In the genomic region with DNA sequence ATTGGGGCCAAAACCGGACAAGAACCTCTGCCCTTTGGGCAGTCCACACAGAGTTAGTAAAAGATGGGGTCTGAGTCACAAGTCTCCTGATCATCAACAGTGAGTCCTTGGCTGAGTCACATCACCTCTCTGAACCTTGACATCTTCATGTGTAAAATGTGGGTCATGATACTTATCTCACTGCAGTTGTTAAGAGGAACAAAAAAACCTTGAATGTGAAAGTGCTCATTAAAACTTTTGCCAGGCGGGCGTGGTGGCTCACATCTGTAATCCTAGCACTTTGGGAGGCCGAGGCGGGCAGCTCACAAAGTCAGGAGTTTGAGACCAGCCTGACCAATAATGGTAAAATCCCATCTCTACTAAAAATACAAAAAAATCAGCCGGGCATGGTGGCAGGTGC, we compare ENCODE assay signal across 11 cellular contexts. TPM values are rescaled to one million over a fixed set of nuclear protein-coding genes. Genes with fewer than 3 reads are reported as not detected.
DNase-seq lines count a peak whose midpoint lies in the region; ATAC-seq and TF ChIP-seq lines count a peak whose summit lies in the region.
"Had no signal": no experiment of that assay in that cellular context is flagged by ENCODE, and none has a peak within 500 bp of the region (broad histone marks: within the 10 kb centered on the region; RNA-seq: fewer than 3 reads in every experiment).

No MANE protein-coding gene starts in this region.

- H3K27me3 Mint-ChIP-seq in MCF 10A (ENCODE audit: insufficient read depth, unreplicated experiment), result no peaks in the 10 kb centered on the region
- H3K27me3 Mint-ChIP-seq: CD4-positive, alpha-beta T cell had no signal

- no peak overlapping the region for H3K4me3 Mint-ChIP-seq in MCF 10A (ENCODE audit: unreplicated experiment)
- H3K4me3 Mint-ChIP-seq: CD4-positive, alpha-beta T cell had no signal

- CTCF ChIA-PET in MCF 10A (lab: Yijun Ruan, JAX), result interaction anchor here (0.9 kb wide), 1 partner anchor 11 kb away, joined by 3 read pairs; no protein-coding TSS in a partner anchor

- intact Hi-C loops in MCF 10A (cut with micrococcal nuclease) (loop anchor here (2.0 kb wide), 1 partner anchor 14 kb away; no protein-coding TSS in a partner anchor), breast epithelium (cut with DNase I; ENCODE audit: low total_unique reads) (no loop called here), transverse colon (cut with DNase I; ENCODE audit: low total_unique reads) (no loop called here)

- H3K9me3 ChIP-seq in breast epithelium (no peaks in the 10 kb centered on the region), transverse colon (no peaks in the 10 kb centered on the region)
- H3K9me3 ChIP-seq: heart left ventricle had no signal

- ATAC-seq in GM18519 (IDR thresholded peaks at IDR 0.05; ENCODE audit: low FRiP score, unreplicated experiment), result no peak
- ATAC-seq in HG02885 (IDR thresholded peaks at IDR 0.05; ENCODE audit: poor library complexity, unreplicated experiment), result no peak
- ATAC-seq: heart left ventricle had no signal

- H3K27me3 ChIP-seq in breast epithelium (no peaks in the 10 kb centered on the region), transverse colon (no peaks in the 10 kb centered on the region)
- H3K27me3 ChIP-seq: heart left ventricle had no signal

- POLR2A ChIA-PET in MCF 10A (lab: Yijun Ruan, JAX), result interaction anchor here (0.9 to 6.2 kb wide), 6 partner anchors 11 to 21 kb away, joined by 3 to 74 read pairs (median 6); partner anchors contain the start of genes S100A14 and S100A16

- H3K27ac ChIP-seq in breast epithelium (no peak overlapping the region), transverse colon (no peak overlapping the region)
- H3K27ac ChIP-seq: heart left ventricle, parathyroid adenoma had no signal

- H3K36me3 ChIP-seq in breast epithelium, result no peaks in the 10 kb centered on the region
- no peaks in the 10 kb centered on the region for H3K36me3 ChIP-seq in transverse colon

- no peaks in the 10 kb centered on the region for H3K9me3 Mint-ChIP-seq in MCF 10A (ENCODE audit: unreplicated experiment)
- H3K9me3 Mint-ChIP-seq: CD4-positive, alpha-beta T cell had no signal

- peak; percentile 68 for DNase-seq in MCF 10A (ENCODE audit: unreplicated experiment)
- no peak for DNase-seq in breast epithelium (ENCODE audit: low spot score in 2 of 2)
- peak; percentile 59 for DNase-seq in dermis blood vessel endothelial cell
- peak; percentile 22 for DNase-seq in transverse colon
- DNase-seq: activated naive CD4-positive, alpha-beta T cell treated with Interleukin-2 at 50 U/mL for 16 hours; CD4-positive, alpha-beta T cell; heart left ventricle; NCI-H1092 treated with DMSO at 0.1 percent for 48 hours had no signal

- no peak for TF ChIP-seq EP300 in transverse colon (IDR thresholded peaks at IDR 0.05; ENCODE audit: low read depth)

- no peak for TF ChIP-seq CTCF in MCF 10A (IDR thresholded peaks at IDR 0.05; ENCODE audit: unreplicated experiment)
- TF ChIP-seq CTCF in breast epithelium (IDR thresholded peaks at IDR 0.05), result no peak
- no peak for TF ChIP-seq CTCF in transverse colon (IDR thresholded peaks at IDR 0.05)

- H3K36me3 Mint-ChIP-seq in MCF 10A (ENCODE audit: insufficient read depth, unreplicated experiment), result peaks cover 33% of the 10 kb centered on the region

- no peaks in the 10 kb centered on the region for H3K4me1 ChIP-seq in breast epithelium
- H3K4me1 ChIP-seq in transverse colon, result peaks cover 0 to 3% (median 0%) of the 10 kb centered on the region in 4 donors
- H3K4me1 ChIP-seq: parathyroid adenoma had no signal

- H3K27ac Mint-ChIP-seq in MCF 10A (ENCODE audit: low read depth, unreplicated experiment), result peak overlapping the region; percentile 14
- H3K27ac Mint-ChIP-seq: CD4-positive, alpha-beta T cell had no signal

- no peak for TF ChIP-seq POLR2A in breast epithelium (IDR thresholded peaks at IDR 0.05)
- TF ChIP-seq POLR2A in transverse colon (IDR thresholded peaks at IDR 0.05), result no peak

- 69% methylated on average over 6 of the region's 6 CpGs; no CpG with 5 or more reads in 1 of the 2 donors for WGBS in transverse colon (ENCODE audit: low coverage in 1 of 2), 2 donors

- H3K4me3 ChIP-seq in breast epithelium (no peak overlapping the region), transverse colon (no peak overlapping the region)
- H3K4me3 ChIP-seq: heart left ventricle had no signal

- peaks cover 12% of the 10 kb centered on the region for H3K4me1 Mint-ChIP-seq in MCF 10A (ENCODE audit: insufficient read depth, unreplicated experiment)

- in situ Hi-C loops in transverse colon (cut with MboI; ENCODE audit: low pct_ligation_motif_present in 1 of 4, low pct_unique_long_range_greater_than_20kb in 1 of 4, low sequenced_read_pairs in 3 of 4), result loop anchor here in 1 of 4 donors (25.0 kb wide), 1 partner anchor 235 kb away; the partner anchor contains the start of gene S100A9

- BruUV-seq in MCF 10A (replicated peaks; lab: Mats Ljungman, UMichigan), result no TSS peak

RNA-seq across cellular contexts. Expression of gene S100A16, which starts 15.7 kb away (rescaled TPM):
- total RNA-seq in MCF 10A (2022), result 1,014 and 1,213 TPM in 2 replicates
- total RNA-seq in breast epithelium, result 100 to 1,000 TPM in 2 of 3 donors, 10 to 100 TPM in 1; 52.0 to 154 (median 102) TPM
- 581 and 601 TPM in 2 replicates for total RNA-seq in dermis blood vessel endothelial cell
- 100 to 1,000 TPM; 181 to 223 (median 196) TPM for total RNA-seq in transverse colon
- total RNA-seq: CD4-positive, alpha-beta T cell had no signal

RNA-seq across cellular contexts. Expression of gene S100A14, which starts 18.9 kb away (rescaled TPM):
- total RNA-seq in MCF 10A (2022) (264 and 332 TPM in 2 replicates), breast epithelium (10 to 100 TPM in 2 of 3 donors, not detected in 1; 70.1 to 99.2 TPM), dermis blood vessel endothelial cell (0.42 and 0.68 TPM in 2 replicates), transverse colon (100 to 1,000 TPM; 134 to 514 (median 437) TPM)
- total RNA-seq: CD4-positive, alpha-beta T cell had no signal

RNA-seq across cellular contexts. Expression of gene S100A13, which starts 30.1 kb away (rescaled TPM):
- 210 and 236 TPM in 2 replicates for total RNA-seq in MCF 10A (2022)
- total RNA-seq in breast epithelium, result 100 to 1,000 TPM; 163 to 221 (median 198) TPM
- total RNA-seq in dermis blood vessel endothelial cell, result 39.0 and 91.7 TPM in 2 replicates
- 10 to 100 TPM; 33.8 to 67.8 (median 45.5) TPM for total RNA-seq in transverse colon

RNA-seq across cellular contexts. Expression of gene S100A1, which starts 31.0 kb away (rescaled TPM):
- total RNA-seq in MCF 10A (2022) (0.74 TPM in 1 of 2 replicates, not detected in the other), breast epithelium (10 to 100 TPM in 2 of 3 donors, 1 to 10 TPM in 1; 6.1 to 40.0 (median 28.5) TPM), dermis blood vessel endothelial cell (not detected in 2 replicates), transverse colon (1 to 10 TPM in 2 of 4 donors, not detected in 2; 3.7 to 4.4 TPM)
- total RNA-seq: CD4-positive, alpha-beta T cell had no signal

RNA-seq across cellular contexts. Expression of gene S100A2, which starts 31.6 kb away (rescaled TPM):
- total RNA-seq in MCF 10A (2022) (5,064 and 5,163 TPM in 2 replicates), breast epithelium (1 to 10 TPM in 1 of 3 donors, under 1 TPM in 1, not detected in 1; 0.33 to 5.4 TPM), dermis blood vessel endothelial cell (0.51 and 0.98 TPM in 2 replicates), transverse colon (1 to 10 TPM in 1 of 4 donors, not detected in 3; 2.2 TPM)
- total RNA-seq: CD4-positive, alpha-beta T cell had no signal

Comparison
In these comparisons a context has a peak if more than half of its experiments do, and no peak if none do; other contexts are left out.
1. DNase-seq: peak in MCF 10A (single experiment), dermis blood vessel endothelial cell (single experiment) and transverse colon (single experiment); none in breast epithelium (0 of 2).